ENCODE assay signal across 24 cellular contexts in genomic region chr2:154189963-154190362, GRCh38.
"Had no signal": no experiment of that assay in that cellular context is flagged by ENCODE, and none has a peak within 500 bp of the region (broad histone marks: within the 10 kb centered on the region; RNA-seq: fewer than 3 reads in every experiment).

No MANE protein-coding gene starts in this region.

- H3K36me3 ChIP-seq: adrenal gland, left lung, ovary, prostate gland, right atrium auricular region, spleen, uterus, WERI-Rb-1 had no signal

- DNase-seq: activated CD4-positive, CD25-positive, alpha-beta regulatory T cell treated with anti-CD3 and anti-CD28 coated beads, Interleukin-2, amount 50 U/mL, for 72 hours; activated T-cell treated with anti-CD3 and anti-CD28 coated beads, Interleukin-2, amount 50 U/mL, for 1 hour; adrenal gland; central memory CD4-positive, alpha-beta T cell; dermis blood vessel endothelial cell; effector CD8-positive, alpha-beta T cell; erythroblast; foreskin fibroblast; immature natural killer cell; left lung; natural killer cell; ovary; spleen; stimulated activated CD4-positive, alpha-beta T cell treated with anti-CD3 and anti-CD28 coated beads, Interleukin-4, amount 100 ng/mL, for 1 hour; stimulated activated naive CD4-positive, alpha-beta T cell; testis; trophoblast cell; uterus; WERI-Rb-1 had no signal

- H3K4me1 Mint-ChIP-seq: activated T-helper 17 cell treated with anti-CD3 and anti-CD28 coated beads, Interleukin-2, amount 50 U/mL, for 72 hours; immature natural killer cell; natural killer cell had no signal

- H3K27me3 ChIP-seq: adrenal gland, left lung, ovary, right atrium auricular region, spleen, testis, uterus had no signal

- H3K4me3 Mint-ChIP-seq: activated naive CD8-positive, alpha-beta T cell; activated T-helper 17 cell treated with anti-CD3 and anti-CD28 coated beads, Interleukin-2, amount 50 U/mL, for 72 hours; immature natural killer cell; natural killer cell had no signal

- H3K27me3 Mint-ChIP-seq: activated naive CD8-positive, alpha-beta T cell; activated T-helper 17 cell treated with anti-CD3 and anti-CD28 coated beads, Interleukin-2, amount 50 U/mL, for 72 hours had no signal

- H3K4me1 ChIP-seq: adrenal gland, left lung, prostate gland, right atrium auricular region, spleen, testis, uterus had no signal

- H3K4me3 ChIP-seq: adrenal gland, left lung, lung, ovary, prostate gland, right atrium auricular region, spleen, testis, uterus had no signal

- H3K36me3 Mint-ChIP-seq: activated naive CD8-positive, alpha-beta T cell had no signal

- H3K27ac Mint-ChIP-seq: activated naive CD8-positive, alpha-beta T cell; activated T-helper 17 cell treated with anti-CD3 and anti-CD28 coated beads, Interleukin-2, amount 50 U/mL, for 72 hours; immature natural killer cell; natural killer cell had no signal

- ATAC-seq: activated T-helper 17 cell treated with anti-CD3 and anti-CD28 coated beads, Interleukin-2, amount 50 U/mL, for 72 hours; left lung; natural killer cell had no signal

- H3K9me3 ChIP-seq: ovary, prostate gland, testis had no signal
